ENCODE assay signal across 16 cellular contexts in the genomic region with DNA sequence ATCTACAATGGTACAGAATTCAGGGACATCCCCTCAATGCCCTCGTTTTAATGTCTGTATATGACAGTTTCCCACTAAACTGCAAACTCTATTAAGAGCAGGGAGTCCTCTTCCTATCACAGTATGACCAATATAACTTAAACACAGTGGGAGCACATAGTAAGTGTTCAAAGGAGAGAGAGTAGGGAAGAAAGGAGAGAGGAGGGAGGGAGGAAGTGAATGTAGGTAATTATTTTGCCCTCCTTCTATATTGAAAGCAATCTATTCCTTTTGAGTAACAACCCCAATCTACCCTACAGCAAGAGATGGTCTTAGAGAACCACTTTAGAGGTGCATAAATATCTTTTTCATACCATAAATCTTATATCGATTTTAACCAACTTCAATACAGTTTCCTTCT.
A peak's percentile ranks its signal among the peaks of the same experiment; 100 is the strongest.
DNase-seq lines count a peak whose midpoint lies in the region; ATAC-seq and TF ChIP-seq lines count a peak whose summit lies in the region.
"Had no signal": no experiment of that assay in that cellular context is flagged by ENCODE, and none has a peak within 500 bp of the region (broad histone marks: within the 10 kb centered on the region; RNA-seq: fewer than 3 reads in every experiment).

No MANE protein-coding gene starts in this region.

- peak overlapping the region; percentile 2; the same call in 1 of the 2 replicates for H3K4me3 ChIP-seq in GM12864 (ENCODE audit: low read depth, low read length)
- H3K4me3 ChIP-seq: BLaER1 treated with 17β-estradiol and CSF1 and Interleukin-3, amounts not matched to agents 10 nM and 100 nM; MG63 had no signal

- H3K4me3 Mint-ChIP-seq in activated CD4-positive, alpha-beta T cell treated with anti-CD3 and anti-CD28 coated beads, Interleukin-2, amount 10 ng/mL, durations not matched to agents 24 days and 14 days = peak overlapping the region; percentile 32
- H3K4me3 Mint-ChIP-seq in activated T-helper 2 cell treated with anti-CD3 and anti-CD28 coated beads, Interferon-gamma antibody, Interleukin-2, Interleukin-4, amounts not matched to agents 10 μg/mL and 5 μg/mL and 100 μg/mL, durations not matched to agents 14 hours and 24 hours and 36 hours (ENCODE audit: low read depth) = peak overlapping the region; percentile 18

- no peaks in the 10 kb centered on the region for H3K27me3 Mint-ChIP-seq in activated CD4-positive, alpha-beta T cell treated with anti-CD3 and anti-CD28 coated beads, Interleukin-2, amount 10 ng/mL, durations not matched to agents 24 days and 14 days
- H3K27me3 Mint-ChIP-seq in activated T-helper 2 cell treated with anti-CD3 and anti-CD28 coated beads, Interferon-gamma antibody, Interleukin-2, Interleukin-4, amounts not matched to agents 10 μg/mL and 5 μg/mL and 100 μg/mL, durations not matched to agents 14 hours and 24 hours and 36 hours (ENCODE audit: low read depth) = no peaks in the 10 kb centered on the region

- ATAC-seq in HG02970 (IDR thresholded peaks at IDR 0.05; ENCODE audit: low FRiP score, unreplicated experiment) = no peak
- ATAC-seq: HepG2, Panc1, Right ventricle myocardium inferior had no signal

- peaks cover 29% of the 10 kb centered on the region for H3K36me3 Mint-ChIP-seq in activated CD4-positive, alpha-beta T cell treated with anti-CD3 and anti-CD28 coated beads, Interleukin-2, amount 10 ng/mL, durations not matched to agents 24 days and 14 days (ENCODE audit: low read depth)
- peaks cover 46% of the 10 kb centered on the region for H3K36me3 Mint-ChIP-seq in activated T-helper 2 cell treated with anti-CD3 and anti-CD28 coated beads, Interferon-gamma antibody, Interleukin-2, Interleukin-4, amounts not matched to agents 10 μg/mL and 5 μg/mL and 100 μg/mL, durations not matched to agents 14 hours and 24 hours and 36 hours (ENCODE audit: low read depth)

- no peak for DNase-seq in activated CD4-positive, alpha-beta T cell treated with anti-CD3 and anti-CD28 coated beads, Interleukin-2, amount 10 ng/mL, durations not matched to agents 24 days and 14 days
- DNase-seq in activated CD4-positive, alpha-beta T cell treated with anti-CD3 and anti-CD28 coated beads for 4 hours = no peak
- DNase-seq in GM12864 (ENCODE audit: low read depth) = no peak
- peak; percentile 22 for DNase-seq in MV-4-11 (lab: John Stamatoyannopoulos, UW)
- no peak for DNase-seq in activated T-helper 2 cell treated with anti-CD3 and anti-CD28 coated beads, Interferon-gamma antibody, Interleukin-2, Interleukin-4, amounts not matched to agents 10 μg/mL and 5 μg/mL and 100 μg/mL, durations not matched to agents 14 hours and 24 hours and 36 hours (ENCODE audit: low spot score)
- DNase-seq in SK-N-DZ (ENCODE audit: low spot score) = no peak
- no peak for DNase-seq in H4 (ENCODE audit: low spot score)
- DNase-seq: MG63, NCI-H187 treated with DMSO at 0.1 percent for 48 hours, NCI-H446, NCI-H748 treated with DMSO at 0.1 percent for 48 hours had no signal

- peak overlapping the region; percentile 76 for H3K27ac Mint-ChIP-seq in activated CD4-positive, alpha-beta T cell treated with anti-CD3 and anti-CD28 coated beads, Interleukin-2, amount 10 ng/mL, durations not matched to agents 24 days and 14 days
- H3K27ac Mint-ChIP-seq in activated T-helper 2 cell treated with anti-CD3 and anti-CD28 coated beads, Interferon-gamma antibody, Interleukin-2, Interleukin-4, amounts not matched to agents 10 μg/mL and 5 μg/mL and 100 μg/mL, durations not matched to agents 14 hours and 24 hours and 36 hours = peak overlapping the region; percentile 72

- H3K4me1 Mint-ChIP-seq in activated CD4-positive, alpha-beta T cell treated with anti-CD3 and anti-CD28 coated beads, Interleukin-2, amount 10 ng/mL, durations not matched to agents 24 days and 14 days = peaks cover 46% of the 10 kb centered on the region
- H3K4me1 Mint-ChIP-seq in activated T-helper 2 cell treated with anti-CD3 and anti-CD28 coated beads, Interferon-gamma antibody, Interleukin-2, Interleukin-4, amounts not matched to agents 10 μg/mL and 5 μg/mL and 100 μg/mL, durations not matched to agents 14 hours and 24 hours and 36 hours (ENCODE audit: low read depth) = peaks cover 53% of the 10 kb centered on the region

- intact Hi-C loops in activated CD4-positive, alpha-beta T cell treated with anti-CD3 and anti-CD28 coated beads, Interleukin-2, amount 10 ng/mL, durations not matched to agents 24 days and 14 days (cut with micrococcal nuclease) = no loop called here
- intact Hi-C loops in activated T-helper 2 cell treated with anti-CD3 and anti-CD28 coated beads, Interferon-gamma antibody, Interleukin-2, Interleukin-4, amounts not matched to agents 10 μg/mL and 5 μg/mL and 100 μg/mL, durations not matched to agents 14 hours and 24 hours and 36 hours (cut with micrococcal nuclease) = no loop called here

- TF ChIP-seq CTCF in GM12864 (IDR thresholded peaks at IDR 0.05; ENCODE audit: low read depth, low read length, missing control alignments) = no peak

- peaks cover 41% of the 10 kb centered on the region for H3K9me3 Mint-ChIP-seq in activated CD4-positive, alpha-beta T cell treated with anti-CD3 and anti-CD28 coated beads, Interleukin-2, amount 10 ng/mL, durations not matched to agents 24 days and 14 days
- H3K9me3 Mint-ChIP-seq in activated T-helper 2 cell treated with anti-CD3 and anti-CD28 coated beads, Interferon-gamma antibody, Interleukin-2, Interleukin-4, amounts not matched to agents 10 μg/mL and 5 μg/mL and 100 μg/mL, durations not matched to agents 14 hours and 24 hours and 36 hours = peaks cover 42% of the 10 kb centered on the region
